ENCODE assay signal across 8 cellular contexts in genomic region chr19:33063356-33064116, GRCh38. TPM values are rescaled to one million over a fixed set of nuclear protein-coding genes. Genes with fewer than 3 reads are reported as not detected.
DNase-seq lines count a peak whose midpoint lies in the region; ATAC-seq, FAIRE-seq and TF ChIP-seq lines count a peak whose summit lies in the region.

No MANE protein-coding gene starts in this region.

- peaks cover 9 to 27% (median 16%) of the 10 kb centered on the region in 4 donors for H3K4me1 ChIP-seq in upper lobe of left lung

- no peaks in the 10 kb centered on the region for H3K9me3 ChIP-seq in upper lobe of left lung

- TF ChIP-seq POLR2A in upper lobe of left lung (IDR thresholded peaks at IDR 0.05): no peak
- no peak for TF ChIP-seq POLR2A in GM12892 (IDR thresholded peaks at IDR 0.05; ENCODE audit: low read depth, low read length)

- no peak overlapping the region for H3K27ac ChIP-seq in upper lobe of left lung

- DNase-seq in NCI-H446 (lab: John Stamatoyannopoulos, UW) (peak; percentile 34 to 55), NCI-H446 treated with DMSO at 0.1 percent for 48 hours (lab: John Stamatoyannopoulos, UW) (no peak), NOMO-1 treated with DMSO at 0.1 percent for 48 hours (lab: John Stamatoyannopoulos, UW; ENCODE audit: unreplicated experiment) (peak; percentile 46), cerebellum (ENCODE audit: low spot score) (peak; percentile 76), medulla oblongata (ENCODE audit: extremely low spot score) (peak; percentile 30), upper lobe of left lung (peak in 1 of 2 donors; percentile 77), GM12892 (ENCODE audit: insufficient read length) (no peak)

- 7% methylated on average over 16 to 20 of the region's 38 CpGs for WGBS in upper lobe of left lung, 2 donors

- H3K27me3 ChIP-seq in upper lobe of left lung: peaks cover 0 to 24% (median 8%) of the 10 kb centered on the region in 4 donors

- no peak for TF ChIP-seq CTCF in upper lobe of left lung (IDR thresholded peaks at IDR 0.05)

- H3K4me3 ChIP-seq in upper lobe of left lung: peak overlapping the region; percentile 56 to 83 (median 80)

- H3K36me3 ChIP-seq in upper lobe of left lung: no peaks in the 10 kb centered on the region

- no peak for FAIRE-seq in GM12892 (lab: Jason Lieb, UNC)

- no peak for TF ChIP-seq EP300 in upper lobe of left lung (IDR thresholded peaks at IDR 0.05)

- ATAC-seq in upper lobe of left lung (ENCODE audit: low FRiP score in 2 of 2): no peak
- no peak for ATAC-seq in GM18517 (IDR thresholded peaks at IDR 0.05; ENCODE audit: unreplicated experiment)

RNA-seq across cellular contexts. Expression of gene RHPN2, which starts 1.2 kb away (rescaled TPM):
- total RNA-seq in cerebellum (5.2 TPM), upper lobe of left lung (10 to 100 TPM in 4 of 6 donors, 1 to 10 TPM in 2; 5.6 to 33.5 (median 13.1) TPM)
- polyA plus RNA-seq in GM12892 (2012; ENCODE audit: missing spikeins): 5.9 TPM

RNA-seq across cellular contexts. Expression of gene GPATCH1, which starts 17.4 kb away (rescaled TPM):
- total RNA-seq in cerebellum (10.3 TPM), upper lobe of left lung (10 to 100 TPM in 1 of 6 donors, 1 to 10 TPM in 5; 4.7 to 11.5 (median 6.8) TPM)
- polyA plus RNA-seq in GM12892 (2012; ENCODE audit: missing spikeins): 6.6 TPM

Comparison
In these comparisons a context has a peak if more than half of its experiments do, and no peak if none do; other contexts are left out.
1. DNase-seq: peak in NCI-H446 (2 of 2), NOMO-1 treated with DMSO at 0.1 percent for 48 hours (single experiment), cerebellum (single experiment) and medulla oblongata (single experiment); none in NCI-H446 treated with DMSO at 0.1 percent for 48 hours (single experiment) and GM12892 (single experiment).